In genomic region chr12:51291603-51292513, GRCh38 we compare ENCODE assay signal across 7 cellular contexts. TPM values are rescaled to one million over a fixed set of nuclear protein-coding genes. Genes with fewer than 3 reads are reported as not detected.
A peak's percentile ranks its signal among the peaks of the same experiment; 100 is the strongest.
DNase-seq lines count a peak whose midpoint lies in the region; ATAC-seq, FAIRE-seq and TF ChIP-seq lines count a peak whose summit lies in the region.
"Not testable (repeated sequence)": the region's sequence is repeated elsewhere in the genome, so short reads cannot be mapped to it uniquely, and the experiment has no call there.
"Had no signal": no experiment of that assay in that cellular context is flagged by ENCODE, and none has a peak within 500 bp of the region (broad histone marks: within the 10 kb centered on the region; RNA-seq: fewer than 3 reads in every experiment).

No MANE protein-coding gene starts in this region.

- H2AFZ ChIP-seq in OCI-LY1 (ENCODE audit: low read length) = not testable (repeated sequence)

- H3K4me1 ChIP-seq in OCI-LY1 (ENCODE audit: insufficient read depth, low read length, severe bottlenecking) = not testable (repeated sequence)
- H3K4me1 ChIP-seq in neutrophil (ENCODE audit: control insufficient read depth in 1 of 2, insufficient read depth in 1 of 2, low read depth in 1 of 2, low read length in 1 of 2) = peaks cover 22 to 27% of the 10 kb centered on the region in 2 experiments

- H3K9me2 ChIP-seq in OCI-LY1 (ENCODE audit: low read depth, low read length) = not testable (repeated sequence)

- H3K4me1 Mint-ChIP-seq in activated T-cell treated with anti-CD3 and anti-CD28 coated beads, Interleukin-2, amount 50 U/mL, for 24 hours (ENCODE audit: low read depth) = peaks cover 25% of the 10 kb centered on the region

- H4K20me1 ChIP-seq in OCI-LY1 (ENCODE audit: insufficient read depth, low read length) = not testable (repeated sequence)

- not testable (repeated sequence) for H3K27me3 ChIP-seq in OCI-LY1 (ENCODE audit: insufficient read depth, low read length); neutrophil

- H3K9me3 Mint-ChIP-seq in activated T-cell treated with anti-CD3 and anti-CD28 coated beads, Interleukin-2, amount 50 U/mL, for 24 hours = not testable (repeated sequence)

- H3K36me3 Mint-ChIP-seq in activated T-cell treated with anti-CD3 and anti-CD28 coated beads, Interleukin-2, amount 50 U/mL, for 24 hours (ENCODE audit: low read depth) = peaks cover 68% of the 10 kb centered on the region

- not testable (repeated sequence) for H3K4me3 Mint-ChIP-seq in activated T-cell treated with anti-CD3 and anti-CD28 coated beads, Interleukin-2, amount 50 U/mL, for 24 hours

- H3K27ac ChIP-seq in OCI-LY1 (ENCODE audit: low read depth, low read length, poor library complexity, severe bottlenecking) = not testable (repeated sequence)
- peak overlapping the region; percentile 77 for H3K27ac ChIP-seq in neutrophil

- H3K27ac Mint-ChIP-seq in activated T-cell treated with anti-CD3 and anti-CD28 coated beads, Interleukin-2, amount 50 U/mL, for 24 hours = peak overlapping the region; percentile 48

- H3K4me3 ChIP-seq in OCI-LY1 (ENCODE audit: low read depth, low read length, poor library complexity, severe bottlenecking) = not testable (repeated sequence)
- peak overlapping the region in 1 of 2 experiments; percentile 19 for H3K4me3 ChIP-seq in neutrophil (ENCODE audit: low read depth in 1 of 2, low read length in 1 of 2)

- not testable (repeated sequence) for H3K27me3 Mint-ChIP-seq in activated T-cell treated with anti-CD3 and anti-CD28 coated beads, Interleukin-2, amount 50 U/mL, for 24 hours

- intact Hi-C loops in Right ventricle myocardium inferior (cut with DNase I) = not testable (repeated sequence)

- not testable (repeated sequence) for H3K9me3 ChIP-seq in OCI-LY1 (ENCODE audit: low read length); neutrophil

- H3F3A ChIP-seq in OCI-LY1 (ENCODE audit: insufficient read depth, low read length) = not testable (repeated sequence)

- H3K79me2 ChIP-seq in OCI-LY1 (ENCODE audit: insufficient read depth, low read length) = not testable (repeated sequence)

- H3K36me3 ChIP-seq in OCI-LY1 (ENCODE audit: insufficient read depth, low read length) = not testable (repeated sequence)
- H3K36me3 ChIP-seq in neutrophil = peaks cover 97% of the 10 kb centered on the region

- peak; percentile 32; the same call in 1 of the 2 replicates for TF ChIP-seq CTCF in OCI-LY1 (IDR thresholded peaks at IDR 0.05; ENCODE audit: low read length)
- TF ChIP-seq CTCF in neutrophil (IDR thresholded peaks at IDR 0.05) = not testable (repeated sequence)

- peak overlapping the region; percentile 41; the same call in 1 of the 2 replicates for H3K4me2 ChIP-seq in OCI-LY1 (ENCODE audit: low read length)

- FAIRE-seq in GM18507 (lab: Jason Lieb, UNC) = peak; percentile 15

- ATAC-seq in Right ventricle myocardium inferior = peak; percentile 73

- H3K9ac ChIP-seq in OCI-LY1 (ENCODE audit: low read length) = not testable (repeated sequence)

- DNase-seq in Ammon's horn (ENCODE audit: low spot score) (peak; percentile 64), Right ventricle myocardium inferior (ENCODE audit: missing footprints) (peak; percentile 92)
- not testable (repeated sequence) for DNase-seq in GM18507 (ENCODE audit: extremely low spot score, insufficient read length, low read depth); activated T-cell treated with anti-CD3 and anti-CD28 coated beads, Interleukin-2, amount 50 U/mL, for 24 hours

RNA-seq across cellular contexts. Expression of gene SMAGP, which starts 21.6 kb away (rescaled TPM):
- total RNA-seq in Right ventricle myocardium inferior = 3.8 TPM

RNA-seq across cellular contexts. Expression of gene BIN2, which starts 32.1 kb away (rescaled TPM):
- total RNA-seq in Right ventricle myocardium inferior = 2.0 TPM
- total RNA-seq: dermis blood vessel endothelial cell had no signal

RNA-seq across cellular contexts. Expression of gene DAZAP2, which starts 53.2 kb away (rescaled TPM):
- total RNA-seq in Right ventricle myocardium inferior = 136 TPM

RNA-seq across cellular contexts. Expression of gene CELA1, which starts 54.6 kb away (rescaled TPM):
- not detected for total RNA-seq in Right ventricle myocardium inferior
- total RNA-seq: dermis blood vessel endothelial cell had no signal
